9 cellular contexts compared by ENCODE assay signal in the genomic region with DNA sequence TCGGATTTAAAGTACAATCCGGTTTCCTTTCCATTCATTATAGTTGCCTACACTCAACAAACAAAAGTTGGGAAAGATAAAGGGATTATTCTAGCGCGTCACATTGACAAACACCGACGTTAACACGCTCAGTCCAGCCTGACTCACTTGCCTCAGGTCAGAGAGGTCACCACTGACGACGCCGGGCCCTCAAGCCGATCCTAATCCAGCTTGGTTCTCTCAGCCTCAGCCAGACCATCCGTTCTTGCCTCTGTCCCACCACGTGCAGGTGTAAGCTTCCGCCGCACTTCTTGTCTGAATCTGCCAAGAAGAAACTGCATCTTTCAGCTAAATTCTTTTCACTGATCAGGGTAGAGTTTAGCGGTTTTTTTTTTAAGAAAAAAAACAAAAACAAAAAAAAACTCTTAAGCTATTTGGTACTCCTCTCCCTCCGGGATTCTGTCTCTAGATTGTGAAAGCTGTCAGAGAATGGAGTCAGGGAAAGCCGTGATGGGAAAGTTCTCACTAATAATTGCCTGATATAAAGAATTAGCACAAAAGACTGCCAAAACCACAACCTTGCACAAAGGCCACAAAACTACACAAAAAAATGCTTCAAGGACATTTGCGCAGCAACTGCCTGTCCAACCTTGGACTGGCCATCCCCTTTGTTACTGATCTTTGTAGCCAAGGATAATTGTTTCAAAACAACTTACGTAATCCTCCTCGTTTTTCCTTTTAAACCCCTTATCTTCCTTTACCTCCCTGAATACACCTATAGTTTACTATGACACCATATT. TPM values are rescaled to one million over a fixed set of nuclear protein-coding genes. Genes with fewer than 3 reads are reported as not detected.
DNase-seq lines count a peak whose midpoint lies in the region; FAIRE-seq and TF ChIP-seq lines count a peak whose summit lies in the region.
"Had no signal": no experiment of that assay in that cellular context is flagged by ENCODE, and none has a peak within 500 bp of the region (broad histone marks: within the 10 kb centered on the region; RNA-seq: fewer than 3 reads in every experiment).

No MANE protein-coding gene starts in this region.

- peak overlapping the region; percentile 59 for H3K4me2 ChIP-seq in keratinocyte (ENCODE audit: control insufficient read depth, extremely low read depth, insufficient read depth, low read depth, low read length)

- H3K27me3 ChIP-seq in keratinocyte (ENCODE audit: control insufficient read depth, extremely low read depth, insufficient read depth, low read length) (no peaks in the 10 kb centered on the region), small intestine (ENCODE audit: control insufficient read depth in 2 of 2, insufficient read depth in 2 of 2, low read length in 2 of 2) (no peaks in the 10 kb centered on the region)

- H3K27ac ChIP-seq in keratinocyte (ENCODE audit: control insufficient read depth, insufficient read depth, low read length) = no peak overlapping the region
- peak overlapping the region in 1 of 2 donors; percentile 84 for H3K27ac ChIP-seq in small intestine (ENCODE audit: low read depth in 1 of 2, low read length in 1 of 2)

- peak overlapping the region; percentile 68 for H2AFZ ChIP-seq in keratinocyte (ENCODE audit: control insufficient read depth, low read length)

- peak; percentile 34 for FAIRE-seq in keratinocyte (lab: Jason Lieb, UNC)
- FAIRE-seq in small intestine (lab: Jason Lieb, UNC) = no peak
- FAIRE-seq: frontal cortex had no signal

- DNase-seq in NCI-H510A treated with DMSO at 0.1 percent for 48 hours (lab: John Stamatoyannopoulos, UW) = peak; percentile 17
- no peak for DNase-seq in NCI-H510A (lab: John Stamatoyannopoulos, UW)
- DNase-seq in cardiac fibroblast (ENCODE audit: low read depth in 2 of 2) = peak; percentile 77 to 84
- DNase-seq in keratinocyte (ENCODE audit: low read depth, low spot score) = no peak
- peak; percentile 50 for DNase-seq in small intestine
- no peak for DNase-seq in NCI-H1694 treated with DMSO at 0.1 percent for 48 hours (lab: John Stamatoyannopoulos, UW)
- no peak for DNase-seq in GDM1 (lab: John Stamatoyannopoulos, UW)

- 19 to 30% (median 30%) methylated on average over 21 of the region's 21 CpGs for WGBS in small intestine, 3 donors

- H3K4me3 ChIP-seq in cardiac fibroblast (replicated peaks in 1 of 2; ENCODE audit: low read depth in 2 of 2, low read length in 2 of 2) = peak overlapping the region; percentile 52 to 61
- peak overlapping the region in 2 of 3 experiments; percentile 40 to 52 for H3K4me3 ChIP-seq in keratinocyte (ENCODE audit: control insufficient read depth in 2 of 3, extremely low read depth in 1 of 3, insufficient read depth in 2 of 3, low read depth in 1 of 3, low read length in 3 of 3)
- peak overlapping the region in 1 of 2 donors; percentile 99 for H3K4me3 ChIP-seq in small intestine (ENCODE audit: low read depth in 1 of 2, low read length in 2 of 2)

- H3K36me3 ChIP-seq in keratinocyte (ENCODE audit: control insufficient read depth in 2 of 2, extremely low read depth in 1 of 2, insufficient read depth in 2 of 2, low read length in 2 of 2) (no peaks in the 10 kb centered on the region), small intestine (ENCODE audit: control insufficient read depth in 2 of 2, insufficient read depth in 2 of 2, low read length in 2 of 2) (no peaks in the 10 kb centered on the region)

- peaks cover 15% of the 10 kb centered on the region for H3K79me2 ChIP-seq in keratinocyte (ENCODE audit: control insufficient read depth, insufficient read depth, low read length)

- dilution Hi-C loops in keratinocyte (cut with MboI; ENCODE audit: extremely low pct_ligation_motif_present, low sequenced_read_pairs) = no loop called here

- H4K20me1 ChIP-seq in keratinocyte (ENCODE audit: control insufficient read depth, extremely low read depth, insufficient read depth, low read length) = peaks cover 2% of the 10 kb centered on the region

- TF ChIP-seq CTCF in cardiac fibroblast (IDR thresholded peaks at IDR 0.05; ENCODE audit: low read depth, low read length) = no peak
- TF ChIP-seq CTCF in keratinocyte (optimal IDR thresholded peaks at IDR 0.05 in 1 of 3, IDR thresholded peaks at IDR 0.05 in 1 of 3, conservative IDR thresholded peaks at IDR 0.05 in 1 of 3; ENCODE audit: extremely low read depth in 1 of 3, insufficient read depth in 2 of 3, low read length in 3 of 3) = no peak

- H3K9me3 ChIP-seq in keratinocyte (ENCODE audit: control insufficient read depth, low read depth, low read length) (no peaks in the 10 kb centered on the region), small intestine (ENCODE audit: control insufficient read depth, low read depth) (no peaks in the 10 kb centered on the region)

- no peaks in the 10 kb centered on the region for H3K9me1 ChIP-seq in keratinocyte (ENCODE audit: control insufficient read depth, extremely low read depth, insufficient read depth, low read length)

- H3K4me1 ChIP-seq in keratinocyte (ENCODE audit: control insufficient read depth, extremely low read depth, insufficient read depth, low read length) (peaks cover 19% of the 10 kb centered on the region), small intestine (ENCODE audit: control insufficient read depth in 2 of 2, insufficient read depth in 1 of 2, low read depth in 1 of 2, low read length in 1 of 2) (peaks cover 2 to 3% of the 10 kb centered on the region in 2 donors)

- H3K9ac ChIP-seq in keratinocyte (ENCODE audit: control insufficient read depth, extremely low read depth, insufficient read depth, low read length) = no peak overlapping the region

TF ChIP-seq in PFSK-1, 5 proteins besides CTCF, POLR2A, EP300 and RAD21:
- TF ChIP-seq FOXP2 (optimal IDR thresholded peaks at IDR 0.05; ENCODE audit: borderline replicate concordance, extremely low read depth, extremely low read length, insufficient read depth) (peak; percentile 42), POLR2AphosphoS5 (IDR thresholded peaks at IDR 0.05; ENCODE audit: low read depth, low read length) (no peak), TAF1 (IDR thresholded peaks at IDR 0.05; ENCODE audit: borderline replicate concordance, insufficient read depth, low read length) (no peak)

RNA-seq across cellular contexts. Expression of gene PHF10, which starts 1.2 kb away (rescaled TPM):
- polyA plus RNA-seq in PFSK-1 (2012; ENCODE audit: insufficient read length, low read depth) = 24.7 TPM
- polyA plus RNA-seq in keratinocyte (5.9 to 14.5 TPM (median 13.4 TPM) in 3 replicates), small intestine (10 to 100 TPM; 23.5 to 39.5 (median 33.8) TPM)
- polyA plus RNA-seq in keratinocyte (2011; ENCODE audit: low read depth) = 14.1 TPM
- 6.2 and 14.0 TPM in 2 replicates for polyA plus RNA-seq in keratinocyte (2011; cell fraction: cytosol; rRNA removed)
- polyA plus RNA-seq in keratinocyte (2011; cell fraction: nucleus; rRNA removed) = 18.2 and 20.3 TPM in 2 replicates
- polyA plus RNA-seq in keratinocyte (2012; ENCODE audit: low replicate concordance) = 14.3 and 16.6 TPM in 2 replicates
- 1.8 to 11.0 TPM (median 2.5 TPM) in 3 replicates for polyA minus RNA-seq in keratinocyte
- 3.6 TPM for polyA minus RNA-seq in keratinocyte (2011; cell fraction: cytosol; rRNA and poly(A)+ RNA removed)
- polyA minus RNA-seq in keratinocyte (2011; cell fraction: nucleus; rRNA and poly(A)+ RNA removed) = 3.3 and 6.0 TPM in 2 replicates

RNA-seq across cellular contexts. Expression of gene C6orf120, which starts 23.5 kb away (rescaled TPM):
- polyA plus RNA-seq in PFSK-1 (2012; ENCODE audit: insufficient read length, low read depth) = 25.8 TPM
- polyA plus RNA-seq in keratinocyte = 12.1 to 18.1 TPM (median 14.9 TPM) in 3 replicates
- 4.5 TPM for polyA plus RNA-seq in keratinocyte (2011; ENCODE audit: low read depth)
- polyA plus RNA-seq in keratinocyte (2011; cell fraction: cytosol; rRNA removed) = 10.1 and 14.9 TPM in 2 replicates
- polyA plus RNA-seq in keratinocyte (2011; cell fraction: nucleus; rRNA removed) = 13.5 and 14.4 TPM in 2 replicates
- 10.5 and 16.9 TPM in 2 replicates for polyA plus RNA-seq in keratinocyte (2012; ENCODE audit: low replicate concordance)
- polyA minus RNA-seq in keratinocyte = 2.3 to 10.2 TPM (median 6.5 TPM) in 3 replicates
- polyA minus RNA-seq in keratinocyte (2011; cell fraction: cytosol; rRNA and poly(A)+ RNA removed) = 18.4 TPM
- polyA minus RNA-seq in keratinocyte (2011; cell fraction: nucleus; rRNA and poly(A)+ RNA removed) = 8.4 and 11.4 TPM in 2 replicates
- 10 to 100 TPM in 1 of 3 donors, 1 to 10 TPM in 2; 8.4 to 12.3 (median 8.7) TPM for polyA plus RNA-seq in small intestine

RNA-seq across cellular contexts. Expression of gene WDR27, which starts 23.6 kb away (rescaled TPM):
- polyA plus RNA-seq in PFSK-1 (2012; ENCODE audit: insufficient read length, low read depth) = 47.4 TPM
- polyA plus RNA-seq in keratinocyte = 9.3 to 20.5 TPM (median 17.8 TPM) in 3 replicates
- 5.8 TPM for polyA plus RNA-seq in keratinocyte (2011; ENCODE audit: low read depth)
- 4.5 and 5.2 TPM in 2 replicates for polyA plus RNA-seq in keratinocyte (2011; cell fraction: cytosol; rRNA removed)
- polyA plus RNA-seq in keratinocyte (2011; cell fraction: nucleus; rRNA removed) = 84.5 and 97.4 TPM in 2 replicates
- 7.0 and 11.0 TPM in 2 replicates for polyA plus RNA-seq in keratinocyte (2012; ENCODE audit: low replicate concordance)
- 7.7 to 30.2 TPM (median 17.3 TPM) in 3 replicates for polyA minus RNA-seq in keratinocyte
- 15.2 TPM for polyA minus RNA-seq in keratinocyte (2011; cell fraction: cytosol; rRNA and poly(A)+ RNA removed)
- 43.4 and 68.7 TPM in 2 replicates for polyA minus RNA-seq in keratinocyte (2011; cell fraction: nucleus; rRNA and poly(A)+ RNA removed)
- polyA plus RNA-seq in small intestine = 10 to 100 TPM in 1 of 3 donors, 1 to 10 TPM in 2; 9.7 to 19.7 (median 9.7) TPM

RNA-seq across cellular contexts. Expression of gene DYNLT2, which starts 25.9 kb away (rescaled TPM):
- polyA plus RNA-seq in PFSK-1 (2012; ENCODE audit: insufficient read length, low read depth) = 0.18 TPM
- polyA plus RNA-seq in keratinocyte = 0.17 to 0.58 TPM (median 0.21 TPM) in 3 replicates
- polyA plus RNA-seq in keratinocyte (2011; ENCODE audit: low read depth) = 0.91 TPM
- polyA plus RNA-seq in keratinocyte (2011; cell fraction: cytosol; rRNA removed) = 0.06 TPM in 1 of 2 replicates, not detected in the other
- 0.36 and 0.59 TPM in 2 replicates for polyA plus RNA-seq in keratinocyte (2011; cell fraction: nucleus; rRNA removed)
- polyA plus RNA-seq in keratinocyte (2012; ENCODE audit: low replicate concordance) = 0.23 and 0.92 TPM in 2 replicates
- 0.22 TPM in 1 of 3 replicates, not detected in the others for polyA minus RNA-seq in keratinocyte
- polyA minus RNA-seq in keratinocyte (2011; cell fraction: cytosol; rRNA and poly(A)+ RNA removed) = not detected
- polyA minus RNA-seq in keratinocyte (2011; cell fraction: nucleus; rRNA and poly(A)+ RNA removed) = not detected in 2 replicates
- 1 to 10 TPM in 2 of 3 donors, under 1 TPM in 1; 0.89 to 1.6 (median 1.4) TPM for polyA plus RNA-seq in small intestine

RNA-seq across cellular contexts. Expression of gene ERMARD, which starts 26.0 kb away (rescaled TPM):
- 19.4 TPM for polyA plus RNA-seq in PFSK-1 (2012; ENCODE audit: insufficient read length, low read depth)
- 25.6 to 37.9 TPM (median 37.2 TPM) in 3 replicates for polyA plus RNA-seq in keratinocyte
- 22.5 TPM for polyA plus RNA-seq in keratinocyte (2011; ENCODE audit: low read depth)
- polyA plus RNA-seq in keratinocyte (2011; cell fraction: cytosol; rRNA removed) = 19.5 TPM in 2 replicates
- polyA plus RNA-seq in keratinocyte (2011; cell fraction: nucleus; rRNA removed) = 82.1 and 88.6 TPM in 2 replicates
- 17.9 and 23.1 TPM in 2 replicates for polyA plus RNA-seq in keratinocyte (2012; ENCODE audit: low replicate concordance)
- 16.1 to 44.5 TPM (median 16.6 TPM) in 3 replicates for polyA minus RNA-seq in keratinocyte
- polyA minus RNA-seq in keratinocyte (2011; cell fraction: cytosol; rRNA and poly(A)+ RNA removed) = 11.9 TPM
- 11.4 and 19.5 TPM in 2 replicates for polyA minus RNA-seq in keratinocyte (2011; cell fraction: nucleus; rRNA and poly(A)+ RNA removed)
- polyA plus RNA-seq in small intestine = 10 to 100 TPM; 20.5 to 55.9 (median 41.9) TPM

Comparison
In these comparisons a context has a peak if more than half of its experiments do, and no peak if none do; other contexts are left out.
1. DNase-seq: peak in NCI-H510A treated with DMSO at 0.1 percent for 48 hours (single experiment), cardiac fibroblast (2 of 2) and small intestine (single experiment); none in NCI-H510A (single experiment), keratinocyte (single experiment), NCI-H1694 treated with DMSO at 0.1 percent for 48 hours (single experiment) and GDM1 (single experiment).